20 cellular contexts compared by ENCODE assay signal in genomic region chr11:59783632-59784090, GRCh38.
"Had no signal": no experiment of that assay in that cellular context is flagged by ENCODE, and none has a peak within 500 bp of the region (broad histone marks: within the 10 kb centered on the region; RNA-seq: fewer than 3 reads in every experiment).

No MANE protein-coding gene starts in this region.

- H3K9me3 ChIP-seq: adrenal gland, breast epithelium, gastrocnemius medialis, SK-N-SH, tibial nerve, uterus had no signal

- ATAC-seq: esophagus mucosa, gastrocnemius medialis, left lobe of liver had no signal

- H3K27me3 ChIP-seq: adrenal gland, breast epithelium, gastrocnemius medialis, tibial nerve, uterus had no signal

- H3K4me1 ChIP-seq: uterus had no signal

- H3K27ac ChIP-seq: adrenal gland, breast epithelium, coronary artery, gastrocnemius medialis, tibial nerve, uterus had no signal

- H3K4me3 ChIP-seq: adrenal gland, breast epithelium, coronary artery, gastrocnemius medialis, lung, tibial nerve, uterus had no signal

- H3K27ac Mint-ChIP-seq: mesothelial cell of epicardium, nephron progenitor cell had no signal

- H3K4me1 Mint-ChIP-seq: nephron progenitor cell had no signal

- DNase-seq: activated CD4-positive, CD25-positive, alpha-beta regulatory T cell; activated CD8-positive, alpha-beta memory T cell treated with anti-CD3 and anti-CD28 coated beads, Interleukin-2, amount 50 U/mL, for 48 hours; adrenal gland; gastrocnemius medialis; head of caudate nucleus; kidney; nephron progenitor cell; occipital lobe; posterior cingulate gyrus; SK-N-SH; stimulated activated naive CD4-positive, alpha-beta T cell; T-helper 9 cell; uterus had no signal

- H3K9me3 Mint-ChIP-seq: mesothelial cell of epicardium had no signal

- H3K36me3 ChIP-seq: adrenal gland, breast epithelium, uterus had no signal

- H3K4me3 Mint-ChIP-seq: mesothelial cell of epicardium, nephron progenitor cell had no signal
